8 cellular contexts compared by ENCODE assay signal in the genomic region with DNA sequence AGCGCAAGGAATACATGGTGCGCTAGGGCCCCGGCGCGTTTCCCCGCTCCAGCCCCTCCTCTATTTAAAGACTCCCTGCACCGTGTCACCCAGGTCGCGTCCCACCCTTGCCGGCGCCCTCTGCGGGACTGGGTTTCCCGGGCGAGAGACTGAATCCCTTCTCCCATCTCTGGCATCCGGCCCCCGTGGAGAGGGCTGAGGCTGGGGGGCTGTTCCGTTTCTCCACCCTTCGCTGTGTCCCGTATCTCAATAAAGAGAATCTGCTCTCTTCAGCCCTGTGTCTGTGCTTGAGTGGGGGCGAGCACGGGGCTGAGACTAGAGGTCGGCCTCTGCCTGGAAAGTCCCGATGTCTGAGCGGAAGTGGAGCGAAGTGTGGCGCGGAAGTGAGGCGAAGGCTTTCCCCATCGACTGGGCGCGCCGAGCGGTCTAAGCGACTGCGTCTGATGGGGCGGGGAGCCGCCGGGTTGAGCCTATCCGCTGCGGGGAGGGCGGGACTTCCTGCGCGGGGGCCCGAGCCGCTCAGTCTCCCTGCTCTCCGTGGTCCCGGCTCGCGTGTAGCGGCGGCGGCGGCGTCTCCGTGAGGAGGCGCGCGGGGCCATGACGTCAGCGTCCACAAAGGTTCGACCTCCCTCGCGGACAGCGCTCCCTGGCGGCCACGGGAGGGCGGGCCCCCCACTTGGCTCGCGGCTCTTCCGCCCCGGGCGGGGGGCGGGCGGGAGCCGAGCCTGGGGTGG. TPM values are rescaled to one million over a fixed set of nuclear protein-coding genes. Genes with fewer than 3 reads are reported as not detected.
DNase-seq lines count a peak whose midpoint lies in the region; ATAC-seq and TF ChIP-seq lines count a peak whose summit lies in the region.

No MANE protein-coding gene starts in this region.

- CTCF ChIA-PET in WTC11 (lab: Charles Lee) = interaction anchor here (0.7 to 1.6 kb wide), 8 partner anchors 9 to 301 kb away, joined by 3 to 7 read pairs (median 5); partner anchors contain the start of genes ALOX12, SLC13A5 and SLC16A13

- DNase-seq in AG09319 (ENCODE audit: extremely low read depth, low read depth) (peak; percentile 95), NCI-H2196 (lab: John Stamatoyannopoulos, UW; ENCODE audit: unreplicated experiment) (peak; percentile 86), WTC11 (ENCODE audit: low spot score) (peak; percentile 94), cardiac fibroblast (ENCODE audit: low read depth in 2 of 2) (peak; percentile 97 to 99), islet precursor cell (peak; percentile 99)
- peak; percentile 96 for DNase-seq in stimulated activated CD4-positive, alpha-beta T cell treated with anti-CD3 and anti-CD28 coated beads, Interleukin-12 subunit alpha, Interleukin-12 subunit beta, amount 100 ng/mL, for 4 hours

- peak overlapping the region; percentile 97 for H3K27ac Mint-ChIP-seq in WTC11

- TF ChIP-seq CTCF in AG09319 (IDR thresholded peaks at IDR 0.05; ENCODE audit: low read depth, low read length) (peak; percentile 47), WTC11 (IDR thresholded peaks at IDR 0.05) (peak; percentile 65), cardiac fibroblast (IDR thresholded peaks at IDR 0.05; ENCODE audit: low read depth, low read length) (peak; percentile 41)

- ATAC-seq in GM18907 (IDR thresholded peaks at IDR 0.05; ENCODE audit: unreplicated experiment) = peak; percentile 77
- peak; percentile 68 for ATAC-seq in HG03139 (IDR thresholded peaks at IDR 0.05; ENCODE audit: unreplicated experiment)
- peak; percentile 93 for ATAC-seq in WTC11

- peaks cover 3% of the 10 kb centered on the region; the same call in 1 of the 2 replicates for H3K27me3 Mint-ChIP-seq in WTC11 (ENCODE audit: low read depth)

- peak overlapping the region; percentile 75 to 97 for H3K4me3 ChIP-seq in cardiac fibroblast (replicated peaks in 1 of 2; ENCODE audit: low read depth in 2 of 2, low read length in 2 of 2)

- POLR2A ChIA-PET in WTC11 (lab: Charles Lee) = interaction anchor here (1.1 kb wide), 1 partner anchor 21 kb away, joined by 4 read pairs; the partner anchor contains the start of gene SLC16A13

- H3K9me3 Mint-ChIP-seq in WTC11 = no peaks in the 10 kb centered on the region

- H3K36me3 Mint-ChIP-seq in WTC11 = peaks cover 9% of the 10 kb centered on the region

- peak overlapping the region; percentile 97 for H3K4me3 Mint-ChIP-seq in WTC11

- peaks cover 41% of the 10 kb centered on the region for H3K4me1 Mint-ChIP-seq in WTC11

TF ChIP-seq in WTC11, 78 proteins besides CTCF, POLR2A, EP300 and RAD21 (continues in another document):
- TF ChIP-seq NFATC4 (CRISPR knock-in tag; IDR thresholded peaks at IDR 0.05) = peak; percentile 69; the same call in 1 of the 2 replicates
- peak; percentile 27; the same call in 1 of the 2 replicates for TF ChIP-seq ZNF232 (CRISPR knock-in tag; IDR thresholded peaks at IDR 0.05)
- no peak for TF ChIP-seq PRDM15 (CRISPR knock-in tag; IDR thresholded peaks at IDR 0.05)
- TF ChIP-seq, protein P1, sequence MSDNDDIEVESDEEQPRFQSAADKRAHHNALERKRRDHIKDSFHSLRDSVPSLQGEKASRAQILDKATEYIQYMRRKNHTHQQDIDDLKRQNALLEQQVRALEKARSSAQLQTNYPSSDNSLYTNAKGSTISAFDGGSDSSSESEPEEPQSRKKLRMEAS (CRISPR knock-in tag; IDR thresholded peaks at IDR 0.05) = peak; percentile 56; the same call in 1 of the 2 replicates
- peak; percentile 3; the same call in 1 of the 2 replicates for TF ChIP-seq ZNF423 (CRISPR knock-in tag; IDR thresholded peaks at IDR 0.05)
- TF ChIP-seq FOXJ3 (CRISPR knock-in tag; IDR thresholded peaks at IDR 0.05; ENCODE audit: borderline replicate concordance) = no peak
- no peak for TF ChIP-seq SOX15 (CRISPR knock-in tag; IDR thresholded peaks at IDR 0.05)
- peak; percentile 80 for TF ChIP-seq ETV6 (CRISPR knock-in tag; IDR thresholded peaks at IDR 0.05)
- TF ChIP-seq SP1 (CRISPR knock-in tag; conservative IDR thresholded peaks at IDR 0.05) = peak; percentile 81
- peak; percentile 16; the same call in 1 of the 2 replicates for TF ChIP-seq ARID4B (CRISPR knock-in tag; IDR thresholded peaks at IDR 0.05; ENCODE audit: borderline replicate concordance)
- TF ChIP-seq ZBTB21 (CRISPR knock-in tag; IDR thresholded peaks at IDR 0.05; ENCODE audit: borderline replicate concordance) = peak; percentile 88
- TF ChIP-seq IRF2 (CRISPR knock-in tag; IDR thresholded peaks at IDR 0.05; ENCODE audit: borderline replicate concordance, low read depth) = no peak
- peak; percentile 46 for TF ChIP-seq GABPB1 (CRISPR knock-in tag; IDR thresholded peaks at IDR 0.05)
- no peak; the same call in 1 of the 2 replicates for TF ChIP-seq STAT6 (CRISPR knock-in tag; conservative IDR thresholded peaks at IDR 0.05; ENCODE audit: low read depth)

RNA-seq across cellular contexts. Expression of gene RNASEK, which starts 2.0 kb away (rescaled TPM):
- total RNA-seq in WTC11 (2021) = 162 to 173 TPM (median 170 TPM) in 3 replicates

RNA-seq across cellular contexts. Expression of gene BCL6B, which starts 8.4 kb away (rescaled TPM):
- 11.4 to 13.5 TPM (median 12.3 TPM) in 3 replicates for total RNA-seq in WTC11 (2021)

RNA-seq across cellular contexts. Expression of gene ALOX12, which starts 18.6 kb away (rescaled TPM):
- total RNA-seq in WTC11 (2021) = 1.6 to 1.9 TPM (median 1.9 TPM) in 3 replicates

RNA-seq across cellular contexts. Expression of gene SLC16A13, which starts 21.4 kb away (rescaled TPM):
- 5.2 to 7.1 TPM (median 6.9 TPM) in 3 replicates for total RNA-seq in WTC11 (2021)

RNA-seq across cellular contexts. Expression of gene SLC16A11, which starts 29.5 kb away (rescaled TPM):
- 0.48 to 0.62 TPM (median 0.53 TPM) in 3 replicates for total RNA-seq in WTC11 (2021)

Comparison
In these comparisons a context has a peak if more than half of its experiments do, and no peak if none do; other contexts are left out.
1. Peak in every context shown above with its lines: DNase-seq, ATAC-seq and H3K4me3 ChIP-seq.